22 cellular contexts compared by ENCODE assay signal in genomic region chr3:126290325-126290724, GRCh38.
A peak's percentile ranks its signal among the peaks of the same experiment; 100 is the strongest.
DNase-seq lines count a peak whose midpoint lies in the region; ATAC-seq, FAIRE-seq and TF ChIP-seq lines count a peak whose summit lies in the region.
"Had no signal": no experiment of that assay in that cellular context is flagged by ENCODE, and none has a peak within 500 bp of the region (broad histone marks: within the 10 kb centered on the region; RNA-seq: fewer than 3 reads in every experiment).

No MANE protein-coding gene starts in this region.

- no peak overlapping the region; the same call in 1 of the 2 replicates for H2AFZ ChIP-seq in OCI-LY7 (ENCODE audit: low read length)
- H2AFZ ChIP-seq: GM23338 had no signal

- 64 to 81% methylated on average over 1 of the region's 1 CpG for whole genome bisulfite sequencing in sigmoid colon, 2 donors

- FAIRE-seq in kidney (lab: Jason Lieb, UNC): no peak
- FAIRE-seq: G401.6, GM12891, GM18507, H54 had no signal

- H3K9me3 ChIP-seq in BLaER1 treated with 17β-estradiol and CSF1 and Interleukin-3, amounts not matched to agents 10 nM and 100 nM (replicated peaks in 1 of 11): no peaks in the 10 kb centered on the region
- no peaks in the 10 kb centered on the region for H3K9me3 ChIP-seq in OCI-LY7 (ENCODE audit: low read length)
- no peaks in the 10 kb centered on the region for H3K9me3 ChIP-seq in kidney (ENCODE audit: control insufficient read depth in 1 of 2, low read length in 2 of 2)
- H3K9me3 ChIP-seq in sigmoid colon: no peaks in the 10 kb centered on the region

- CTCF ChIA-PET in OCI-LY7 (lab: Charles Lee; ENCODE audit: unreplicated experiment): no interaction called here

- no peaks in the 10 kb centered on the region for H4K20me1 ChIP-seq in BLaER1 treated with 17β-estradiol and CSF1 and Interleukin-3, amounts not matched to agents 10 nM and 100 nM
- H4K20me1 ChIP-seq in OCI-LY7 (ENCODE audit: insufficient read depth, low read length): no peaks in the 10 kb centered on the region

- DNase-seq in OCI-LY7 (ENCODE audit: low spot score): no peak
- DNase-seq in kidney: no peak
- DNase-seq in sigmoid colon: peak; percentile 43
- no peak for DNase-seq in Right ventricle myocardium superior
- DNase-seq: ACHN; Calu3; CD8-positive, alpha-beta T cell; DMS 273 treated with DMSO at 0.1 percent for 48 hours; DMS53; DND-41 had no signal

- TF ChIP-seq EP300 in sigmoid colon (IDR thresholded peaks at IDR 0.05): no peak

- no peak overlapping the region for H3K27ac ChIP-seq in BLaER1 treated with 17β-estradiol and CSF1 and Interleukin-3, amounts not matched to agents 10 nM and 100 nM
- H3K27ac ChIP-seq in OCI-LY7 (ENCODE audit: low read depth, low read length, poor library complexity, severe bottlenecking) (no peak overlapping the region), kidney (ENCODE audit: low read depth in 2 of 2, low read length in 2 of 2) (peak overlapping the region; percentile 63 to 71), sigmoid colon (no peak overlapping the region)
- H3K27ac ChIP-seq: HL-60, KMS-11 had no signal

- ATAC-seq in HG02938 (IDR thresholded peaks at IDR 0.05; ENCODE audit: unreplicated experiment) (no peak), Right ventricle myocardium superior (ENCODE audit: poor library complexity) (no peak), GM18505 (IDR thresholded peaks at IDR 0.05; ENCODE audit: unreplicated experiment) (no peak), HG02840 (IDR thresholded peaks at IDR 0.05; ENCODE audit: low FRiP score, unreplicated experiment) (no peak)
- ATAC-seq: CD8-positive, alpha-beta T cell; GM23338; HCT116 had no signal

- H3K36me3 ChIP-seq in BLaER1 treated with 17β-estradiol and CSF1 and Interleukin-3, amounts not matched to agents 10 nM and 100 nM: no peaks in the 10 kb centered on the region
- H3K36me3 ChIP-seq in OCI-LY7 (ENCODE audit: insufficient read depth, low read length): no peaks in the 10 kb centered on the region
- no peaks in the 10 kb centered on the region for H3K36me3 ChIP-seq in kidney (ENCODE audit: control insufficient read depth in 1 of 2, insufficient read depth in 2 of 2, low read length in 2 of 2)
- no peaks in the 10 kb centered on the region for H3K36me3 ChIP-seq in sigmoid colon

- peaks cover 15 to 26% (median 18%) of the 10 kb centered on the region in 11 experiments; a peak in 21 of 22 replicates for H3K27me3 ChIP-seq in BLaER1 treated with 17β-estradiol and CSF1 and Interleukin-3, amounts not matched to agents 10 nM and 100 nM
- H3K27me3 ChIP-seq in sigmoid colon: no peaks in the 10 kb centered on the region

- no peak overlapping the region for H3K4me3 ChIP-seq in BLaER1 treated with 17β-estradiol and CSF1 and Interleukin-3, amounts not matched to agents 10 nM and 100 nM
- H3K4me3 ChIP-seq in OCI-LY7 (ENCODE audit: low read depth, low read length, poor library complexity, severe bottlenecking) (no peak overlapping the region), kidney (ENCODE audit: low read length in 2 of 2) (no peak overlapping the region), sigmoid colon (no peak overlapping the region)
- H3K4me3 ChIP-seq: GM23338 had no signal

- TF ChIP-seq POLR2A in sigmoid colon (IDR thresholded peaks at IDR 0.05) (no peak), GM18505 (IDR thresholded peaks at IDR 0.05; ENCODE audit: borderline replicate concordance, extremely low read depth, insufficient read depth, insufficient read length) (no peak)

- peak overlapping the region in 8 of 11 experiments; percentile 6 to 66 (median 54); a peak in 14 of 22 replicates for H3K4me2 ChIP-seq in BLaER1 treated with 17β-estradiol and CSF1 and Interleukin-3, amounts not matched to agents 10 nM and 100 nM
- peak overlapping the region; percentile 91 for H3K4me2 ChIP-seq in OCI-LY7 (ENCODE audit: low read length)
- H3K4me2 ChIP-seq: KMS-11 had no signal

- H3K9ac ChIP-seq in BLaER1 treated with 17β-estradiol and CSF1 and Interleukin-3, amounts not matched to agents 10 nM and 100 nM: no peak overlapping the region
- no peak overlapping the region for H3K9ac ChIP-seq in kidney (ENCODE audit: low read length in 2 of 2)
- H3K9ac ChIP-seq: KMS-11 had no signal

- no TSS peak for BruUV-seq in OCI-LY7 (replicated peaks; lab: Mats Ljungman, UMichigan)

- POLR2A ChIA-PET in OCI-LY7 (lab: Charles Lee): interaction anchor here (0.9 kb wide), 1 partner anchor 69 kb away, joined by 3 read pairs; no protein-coding TSS in a partner anchor

- TF ChIP-seq CTCF in OCI-LY7 (conservative IDR thresholded peaks at IDR 0.05; ENCODE audit: low read length): no peak
- TF ChIP-seq CTCF in kidney (IDR thresholded peaks at IDR 0.05; ENCODE audit: borderline replicate concordance, extremely low read depth, insufficient read depth): no peak
- no peak for TF ChIP-seq CTCF in sigmoid colon (IDR thresholded peaks at IDR 0.05)

- no peaks in the 10 kb centered on the region for H3K9me2 ChIP-seq in OCI-LY7 (ENCODE audit: insufficient read depth, low read length)

- peaks cover 12 to 42% (median 35%) of the 10 kb centered on the region in 10 experiments for H3K4me1 ChIP-seq in BLaER1 treated with 17β-estradiol and CSF1 and Interleukin-3, amounts not matched to agents 10 nM and 100 nM
- H3K4me1 ChIP-seq in OCI-LY7 (ENCODE audit: insufficient read depth, low read length, poor library complexity, severe bottlenecking): peaks cover 54% of the 10 kb centered on the region
- peaks cover 32 to 57% of the 10 kb centered on the region in 2 donors for H3K4me1 ChIP-seq in kidney (ENCODE audit: control insufficient read depth in 1 of 2, insufficient read depth in 1 of 2, low read depth in 1 of 2, low read length in 2 of 2)
- peaks cover 0 to 23% (median 23%) of the 10 kb centered on the region in 4 donors for H3K4me1 ChIP-seq in sigmoid colon

- no peaks in the 10 kb centered on the region for H3K79me2 ChIP-seq in OCI-LY7 (ENCODE audit: insufficient read depth, low read depth, low read length)

- intact Hi-C loops in OCI-LY7 (cut with micrococcal nuclease; ENCODE audit: unreplicated experiment): no loop called here
- intact Hi-C loops in kidney (cut with DNase I): no loop called here
- intact Hi-C loops in sigmoid colon (cut with DNase I): no loop called here
- intact Hi-C loops in Right ventricle myocardium superior (cut with DNase I): loop anchor here (5.0 kb wide), 1 partner anchor 62 kb away; no protein-coding TSS in a partner anchor

Comparison
In these comparisons a context has a peak if more than half of its experiments do, and no peak if none do; other contexts are left out.
1. H3K27ac ChIP-seq: peak in kidney (2 of 2); none in BLaER1 treated with 17β-estradiol and CSF1 and Interleukin-3, amounts not matched to agents 10 nM and 100 nM (0 of 11), OCI-LY7 (single experiment) and sigmoid colon (0 of 4).